Comparison of ENCODE assay signal across 24 cellular contexts in the genomic region with DNA sequence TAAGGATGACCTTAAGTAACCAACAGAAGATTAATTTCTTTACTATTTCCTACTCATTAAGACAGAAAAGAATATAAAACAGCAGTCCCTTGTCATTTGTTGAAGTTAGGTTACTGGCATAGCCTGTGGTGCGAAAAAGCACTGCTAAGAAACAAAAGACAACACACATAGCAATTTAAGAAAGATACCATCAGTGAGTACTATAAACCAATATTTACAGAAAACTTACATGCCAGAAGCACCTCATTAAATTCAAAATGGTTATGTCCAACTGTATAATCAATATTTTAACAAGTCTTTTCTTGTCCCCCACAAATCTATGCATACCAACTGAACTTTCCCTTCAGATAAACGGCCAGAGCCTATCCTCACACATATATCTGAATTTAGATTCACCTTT. TPM values are rescaled to one million over a fixed set of nuclear protein-coding genes. Genes with fewer than 3 reads are reported as not detected.
DNase-seq lines count a peak whose midpoint lies in the region; ATAC-seq, FAIRE-seq and TF ChIP-seq lines count a peak whose summit lies in the region.
"Had no signal": no experiment of that assay in that cellular context is flagged by ENCODE, and none has a peak within 500 bp of the region (broad histone marks: within the 10 kb centered on the region; RNA-seq: fewer than 3 reads in every experiment).

No MANE protein-coding gene starts in this region.

- peak; percentile 47 to 64 for DNase-seq in T47D (ENCODE audit: low read depth in 1 of 2, low spot score in 1 of 2)
- DNase-seq in breast epithelium (ENCODE audit: low spot score in 2 of 2) = no peak
- no peak for DNase-seq in RWPE2 (ENCODE audit: low spot score)
- DNase-seq in H1 (ENCODE audit: low read depth in 1 of 2, low spot score in 2 of 2) = no peak
- DNase-seq in progenitor cell of endocrine pancreas (ENCODE audit: low spot score, unreplicated experiment) = no peak
- DNase-seq in effector CD4-positive, alpha-beta T cell = no peak
- no peak for DNase-seq in amygdala (lab: John Stamatoyannopoulos, UW)
- DNase-seq in NCI-H526 (lab: John Stamatoyannopoulos, UW) = no peak
- DNase-seq: Calu3; CD4-positive, alpha-beta memory T cell; GF-D8; HFFc6; Karpas-422; NCI-H1092 treated with DMSO at 0.1 percent for 48 hours; NCI-H146; NCI-H2081; NCI-H748 treated with DMSO at 0.1 percent for 48 hours; NK-92 treated with Interleukin-12 subunit alpha and Interleukin-12 subunit beta, amount 100 ng/mL, for 24 hours; SHP77 had no signal

- no peak overlapping the region for H2BK15ac ChIP-seq in H1 (ENCODE audit: low read length)

- peaks cover 20% of the 10 kb centered on the region for H3K4me1 Mint-ChIP-seq in progenitor cell of endocrine pancreas (ENCODE audit: low read depth)

- no peak overlapping the region for H3K4me3 Mint-ChIP-seq in progenitor cell of endocrine pancreas (ENCODE audit: low read depth)
- H3K4me3 Mint-ChIP-seq: CD4-positive, alpha-beta memory T cell; HFFc6 had no signal

- no peak for TF ChIP-seq CTCF in breast epithelium (IDR thresholded peaks at IDR 0.05)
- no peak for TF ChIP-seq CTCF in RWPE2 (IDR thresholded peaks at IDR 0.05; ENCODE audit: poor library complexity, severe bottlenecking)
- no peak for TF ChIP-seq CTCF in H1 (IDR thresholded peaks at IDR 0.05; ENCODE audit: control extremely low read depth in 1 of 3, insufficient read depth in 1 of 3, low read depth in 1 of 3, low read length in 3 of 3)
- no peak for TF ChIP-seq CTCF in progenitor cell of endocrine pancreas (IDR thresholded peaks at IDR 0.05; ENCODE audit: unreplicated experiment)

- H3K36me3 Mint-ChIP-seq in progenitor cell of endocrine pancreas (ENCODE audit: insufficient read depth) = peaks cover 19% of the 10 kb centered on the region

- no peak overlapping the region for H2AFZ ChIP-seq in H1 (ENCODE audit: low read length)

- no peak overlapping the region for H3K18ac ChIP-seq in H1 (ENCODE audit: extremely low read depth, low read length)

- 86% methylated on average over 2 of the region's 2 CpGs; no CpG with 5 or more reads in 1 of the 2 experiments for WGBS in H1 (ENCODE audit: extremely low coverage in 1 of 2, insufficient coverage in 1 of 2, insufficient read length in 1 of 2, insufficient replicate concordance in 2 of 2, low coverage in 1 of 2, low lambda C conversion rate in 2 of 2, missing lambda C conversion rate in 1 of 2), 2 experiments

- H3K79me1 ChIP-seq in H1 (ENCODE audit: low read depth, low read length) = no peaks in the 10 kb centered on the region

- ATAC-seq in RWPE2 (ENCODE audit: low read depth) = no peak
- ATAC-seq: GM12878 had no signal

- H3K14ac ChIP-seq in H1 (ENCODE audit: insufficient read length) = no peak overlapping the region

- H2BK12ac ChIP-seq in H1 (ENCODE audit: low read depth, low read length) = no peak overlapping the region

- peak overlapping the region; percentile 3 for H3K27ac Mint-ChIP-seq in progenitor cell of endocrine pancreas

- in situ Hi-C loops in T47D (cut with HindIII; ENCODE audit: low pct_unique_long_range_greater_than_20kb, low sequenced_read_pairs) = no loop called here

- H3K27me3 ChIP-seq in breast epithelium (no peaks in the 10 kb centered on the region), RWPE2 (ENCODE audit: insufficient read depth, poor library complexity, severe bottlenecking) (no peaks in the 10 kb centered on the region), H1 (replicated peaks in 1 of 4; ENCODE audit: control insufficient read depth in 3 of 4, extremely low read depth in 1 of 4, insufficient read depth in 3 of 4, low read length in 3 of 4) (no peaks in the 10 kb centered on the region)
- H3K27me3 ChIP-seq: BLaER1 had no signal

- H3K27me3 Mint-ChIP-seq in progenitor cell of endocrine pancreas = no peaks in the 10 kb centered on the region
- H3K27me3 Mint-ChIP-seq: CD4-positive, alpha-beta memory T cell had no signal

- no peaks in the 10 kb centered on the region for H3K23me2 ChIP-seq in H1 (ENCODE audit: low read depth, low read length)

- no peak for TF ChIP-seq POLR2A in breast epithelium (IDR thresholded peaks at IDR 0.05)
- TF ChIP-seq POLR2A in H1 (IDR thresholded peaks at IDR 0.05; ENCODE audit: control extremely low read depth in 1 of 2, low read depth in 2 of 2, low read length in 2 of 2) = no peak

- POLR2A ChIA-PET in H1 (lab: Charles Lee; ENCODE audit: partially characterized antibody) = interaction anchor here (0.8 kb wide), 1 partner anchor 46 kb away, joined by 3 read pairs; no protein-coding TSS in a partner anchor

- no peak for TF ChIP-seq EP300 in H1 (IDR thresholded peaks at IDR 0.05; ENCODE audit: borderline replicate concordance in 1 of 2, low read depth in 2 of 2, low read length in 2 of 2)

- H4K8ac ChIP-seq in H1 (ENCODE audit: extremely low read depth, insufficient read depth, low read length) = no peak overlapping the region

- no peak overlapping the region for H3K9ac ChIP-seq in H1 (replicated peaks in 1 of 4; ENCODE audit: extremely low read depth in 1 of 4, low read depth in 3 of 4, low read length in 3 of 4)
- H3K9ac ChIP-seq: BLaER1 had no signal

- H3K4me1 ChIP-seq in breast epithelium (no peaks in the 10 kb centered on the region), RWPE2 (ENCODE audit: insufficient read depth, poor library complexity, severe bottlenecking) (peaks cover 15% of the 10 kb centered on the region), H1 (replicated peaks in 1 of 4; ENCODE audit: control insufficient read depth in 3 of 4, insufficient read depth in 4 of 4, low read length in 3 of 4) (peaks cover 0 to 18% (median 11%) of the 10 kb centered on the region in 4 experiments; a peak in 4 of 7 replicates)
- H3K4me1 ChIP-seq: BLaER1 had no signal

- intact Hi-C loops in breast epithelium (cut with DNase I; ENCODE audit: low total_unique reads) = no loop called here

- no peaks in the 10 kb centered on the region for H3K9me3 ChIP-seq in breast epithelium
- H3K9me3 ChIP-seq in RWPE2 (ENCODE audit: severe bottlenecking) = no peaks in the 10 kb centered on the region
- no peaks in the 10 kb centered on the region for H3K9me3 ChIP-seq in H1 (ENCODE audit: insufficient read depth in 2 of 2, low read depth in 1 of 2, low read length in 1 of 2)
- H3K9me3 ChIP-seq: BLaER1 had no signal

- no peak overlapping the region for H3K23ac ChIP-seq in H1 (ENCODE audit: insufficient read length)

- H2BK20ac ChIP-seq in H1 (ENCODE audit: low read length) = no peak overlapping the region

- TF ChIP-seq RAD21 in H1 (IDR thresholded peaks at IDR 0.05 in 1 of 2, conservative IDR thresholded peaks at IDR 0.05 in 1 of 2; ENCODE audit: low read depth in 2 of 2, low read length in 2 of 2) = no peak

- no peak overlapping the region for H3K27ac ChIP-seq in breast epithelium
- H3K27ac ChIP-seq in RWPE2 (ENCODE audit: poor library complexity, severe bottlenecking) = peak overlapping the region; percentile 57
- H3K27ac ChIP-seq in H1 (ENCODE audit: low read depth, low read length) = no peak overlapping the region
- H3K27ac ChIP-seq: BLaER1, SK-N-MC had no signal

- peak overlapping the region; percentile 38 to 61; a peak in 3 of 4 replicates for H3K4me2 ChIP-seq in H1 (ENCODE audit: insufficient read depth in 1 of 2, low read depth in 2 of 2, low read length in 2 of 2)
- H3K4me2 ChIP-seq: BLaER1 had no signal

- H3K36me3 ChIP-seq in breast epithelium (no peaks in the 10 kb centered on the region), RWPE2 (ENCODE audit: low read depth) (peaks cover 23% of the 10 kb centered on the region), H1 (ENCODE audit: control insufficient read depth in 2 of 4, insufficient read depth in 4 of 4, low read length in 3 of 4) (peaks cover 0 to 7% (median 0%) of the 10 kb centered on the region in 4 experiments; a peak in 2 of 8 replicates)

- H3K4ac ChIP-seq in H1 (replicated peaks; ENCODE audit: insufficient read length, low read depth, low read length) = no peak overlapping the region

- H2AK5ac ChIP-seq in H1 (ENCODE audit: low read depth, low read length) = no peak overlapping the region

- H4K91ac ChIP-seq in H1 (replicated peaks; ENCODE audit: insufficient read length, low read length) = no peak overlapping the region

- CTCF ChIA-PET in H1 (lab: Charles Lee; ENCODE audit: partially characterized antibody) = no interaction called here

- no peak overlapping the region for H2BK120ac ChIP-seq in H1 (replicated peaks; ENCODE audit: low read depth, low read length)

- H3K56ac ChIP-seq in H1 (replicated peaks; ENCODE audit: insufficient read length, low read depth, low read length) = no peak overlapping the region

- no peak overlapping the region for H2BK5ac ChIP-seq in H1 (ENCODE audit: low read depth, low read length)

- H3K9me3 Mint-ChIP-seq in progenitor cell of endocrine pancreas (ENCODE audit: low read depth) = peaks cover 7% of the 10 kb centered on the region
- H3K9me3 Mint-ChIP-seq: CD4-positive, alpha-beta memory T cell; HFFc6 had no signal

- H3K4me3 ChIP-seq in breast epithelium (no peak overlapping the region), RWPE2 (ENCODE audit: severe bottlenecking) (no peak overlapping the region), H1 (ENCODE audit: extremely low read depth in 1 of 4, insufficient read depth in 2 of 4, low read depth in 3 of 4, low read length in 4 of 4) (peak overlapping the region in 1 of 4 experiments; percentile 39; a peak in 2 of 8 replicates)
- H3K4me3 ChIP-seq: BLaER1, GM12878, SK-N-MC had no signal

- no peak for FAIRE-seq in H1 (lab: Jason Lieb, UNC)
- FAIRE-seq: A204.1, GM12878, GM19239 had no signal

- H4K20me1 ChIP-seq in H1 (replicated peaks in 1 of 2; ENCODE audit: control insufficient read depth in 1 of 2, insufficient read depth in 2 of 2, low read length in 2 of 2) = no peaks in the 10 kb centered on the region

- H3K79me2 ChIP-seq in H1 (ENCODE audit: control insufficient read depth in 1 of 2, insufficient read depth in 2 of 2, low read length in 2 of 2) = peaks cover 0 to 23% of the 10 kb centered on the region in 2 experiments; a peak in 2 of 4 replicates

- H4K5ac ChIP-seq in H1 (ENCODE audit: insufficient read length, low read depth, low read length) = peak overlapping the region; percentile 61

TF ChIP-seq in H1, 55 proteins besides CTCF, POLR2A, EP300 and RAD21 (continues in another document):
- TF ChIP-seq TCF12 (IDR thresholded peaks at IDR 0.05; ENCODE audit: low read depth, low read length) (no peak), BCL11A (IDR thresholded peaks at IDR 0.05; ENCODE audit: low read depth in 2 of 2, low read length in 2 of 2) (no peak), FOSL1 (IDR thresholded peaks at IDR 0.05; ENCODE audit: insufficient read depth, low read depth, low read length) (no peak)

RNA-seq across cellular contexts. Expression of gene ANKRD28, which starts 42.0 kb away (rescaled TPM):
- total RNA-seq in breast epithelium (10 to 100 TPM; 80.8 to 99.2 (median 89.8) TPM), progenitor cell of endocrine pancreas (63.7 and 66.1 TPM in 2 replicates)
- 61.4 and 61.7 TPM in 2 replicates for total RNA-seq in H1 (2021; fragmentation: NEBNext Ultra II Directional; extraction: Animal tissue kit (Norgen Biotek cat#: 25700))
- polyA plus RNA-seq in H1 (2011; rRNA removed) = 21.4 and 39.1 TPM in 2 replicates
- 28.1 TPM for polyA plus RNA-seq in H1 (2011; cell fraction: cytosol; rRNA removed)
- polyA plus RNA-seq in H1 (2011; cell fraction: nucleus; rRNA removed) = 43.7 TPM
- 37.2 to 51.3 TPM (median 45.6 TPM) in 4 replicates for polyA plus RNA-seq in H1 (2012, experiment 1 of 2)
- polyA plus RNA-seq in H1 (2012, experiment 2 of 2) = 1.6 TPM
- 21.0 TPM for polyA plus RNA-seq in H1 (2013, experiment 1 of 2)
- polyA plus RNA-seq in H1 (2013, experiment 2 of 2) = 18.8 TPM
- 110 and 187 TPM in 2 replicates for polyA minus RNA-seq in H1 (2011; rRNA and poly(A)+ RNA removed)
- 55.6 TPM for polyA minus RNA-seq in H1 (2011; cell fraction: cytosol; rRNA and poly(A)+ RNA removed)
- polyA minus RNA-seq in H1 (2011; cell fraction: nucleus; rRNA and poly(A)+ RNA removed) = 112 TPM

Comparison
In these comparisons a context has a peak if more than half of its experiments do, and no peak if none do; other contexts are left out.
1. DNase-seq: peak in T47D (2 of 2); none in breast epithelium (0 of 2), RWPE2 (single experiment), H1 (0 of 2), progenitor cell of endocrine pancreas (single experiment), effector CD4-positive, alpha-beta T cell (single experiment), amygdala (0 of 56) and NCI-H526 (0 of 2).